ENCODE assay signal across 8 cellular contexts in genomic region chr5:127562252-127562651, GRCh38. TPM values are rescaled to one million over a fixed set of nuclear protein-coding genes. Genes with fewer than 3 reads are reported as not detected.
DNase-seq lines count a peak whose midpoint lies in the region; TF ChIP-seq lines count a peak whose summit lies in the region.
"Had no signal": no experiment of that assay in that cellular context is flagged by ENCODE, and none has a peak within 500 bp of the region (broad histone marks: within the 10 kb centered on the region; RNA-seq: fewer than 3 reads in every experiment).

No MANE protein-coding gene starts in this region.

- H3K36me3 Mint-ChIP-seq in endodermal cell (ENCODE audit: low read depth) = peaks cover 7% of the 10 kb centered on the region

- H3K4me1 ChIP-seq in endodermal cell (ENCODE audit: control insufficient read depth, insufficient read depth, low read length) = peaks cover 21% of the 10 kb centered on the region
- H3K4me1 ChIP-seq in esophagus squamous epithelium = peaks cover 0 to 16% (median 0%) of the 10 kb centered on the region in 3 donors

- no peaks in the 10 kb centered on the region for H3K36me3 ChIP-seq in endodermal cell (ENCODE audit: control insufficient read depth, insufficient read depth, low read length)
- H3K36me3 ChIP-seq in esophagus squamous epithelium = no peaks in the 10 kb centered on the region

- WGBS in endodermal cell (ENCODE audit: insufficient coverage in 1 of 2, insufficient read length in 1 of 2), 2 experiments = 33% methylated on average over 3 of the region's 3 CpGs; no CpG with 5 or more reads in 1 of the 2 experiments
- 21 to 27% methylated on average over 3 of the region's 3 CpGs for WGBS in esophagus squamous epithelium, 2 donors

- TF ChIP-seq CTCF in GM13976 (IDR thresholded peaks at IDR 0.05; ENCODE audit: borderline replicate concordance, control extremely low read depth, extremely low read depth, insufficient read depth, missing control alignments) = peak; percentile 22
- TF ChIP-seq CTCF in NB4 (IDR thresholded peaks at IDR 0.05; ENCODE audit: low read depth, low read length) = peak; percentile 19
- TF ChIP-seq CTCF in endodermal cell (conservative IDR thresholded peaks at IDR 0.05) = peak; percentile 79
- TF ChIP-seq CTCF in esophagus squamous epithelium (IDR thresholded peaks at IDR 0.05) = peak in 2 of 6 experiments; percentile 15 to 19

- no peak overlapping the region for H3K9ac ChIP-seq in endodermal cell (ENCODE audit: extremely low read depth, low read length, poor library complexity, severe bottlenecking)

- no peak overlapping the region for H3K27ac Mint-ChIP-seq in endodermal cell
- H3K27ac Mint-ChIP-seq: IgD-negative memory B cell had no signal

- H3K4me3 ChIP-seq in NB4 (ENCODE audit: low read depth, low read length) (no peak overlapping the region), endodermal cell (ENCODE audit: low read length) (no peak overlapping the region), esophagus squamous epithelium (no peak overlapping the region)

- H3K27ac ChIP-seq in endodermal cell (ENCODE audit: low read depth, low read length) = no peak overlapping the region
- no peak overlapping the region for H3K27ac ChIP-seq in esophagus squamous epithelium

- no peaks in the 10 kb centered on the region for H3K27me3 Mint-ChIP-seq in endodermal cell (ENCODE audit: insufficient read depth)

- H3K27me3 ChIP-seq in endodermal cell (ENCODE audit: control insufficient read depth, insufficient read depth, low read length, poor library complexity, severe bottlenecking) = no peaks in the 10 kb centered on the region
- H3K27me3 ChIP-seq in esophagus squamous epithelium = no peaks in the 10 kb centered on the region

- no peaks in the 10 kb centered on the region for H3K9me3 Mint-ChIP-seq in endodermal cell
- H3K9me3 Mint-ChIP-seq: IgD-negative memory B cell had no signal

- no peak for TF ChIP-seq POLR2A in NB4 (IDR thresholded peaks at IDR 0.05; ENCODE audit: extremely low read depth, insufficient read length)
- TF ChIP-seq POLR2A in esophagus squamous epithelium (IDR thresholded peaks at IDR 0.05) = no peak

- H3K4me1 Mint-ChIP-seq in endodermal cell = peaks cover 32% of the 10 kb centered on the region

- intact Hi-C loops in esophagus squamous epithelium (cut with DNase I) = loop anchor here (5.0 kb wide), 1 partner anchor 640 kb away; no protein-coding TSS in a partner anchor

- in situ Hi-C loops in GM13976 (cut with MboI; ENCODE audit: low sequenced_read_pairs, unreplicated experiment) = loop anchor here (5.0 to 25.0 kb wide), 4 partner anchors 525 to 1550 kb away; partner anchors contain the start of gene SLC12A2

- DNase-seq in GM13976 (ENCODE audit: low spot score) (no peak), NB4 (ENCODE audit: low read depth) (peak; percentile 54), endodermal cell (peak; percentile 79), pons (ENCODE audit: low spot score) (peak; percentile 81), NCI-H2029 (lab: John Stamatoyannopoulos, UW) (no peak), esophagus squamous epithelium (lab: John Stamatoyannopoulos, UW) (no peak), SHP77 treated with DMSO at 0.1 percent for 48 hours (lab: John Stamatoyannopoulos, UW) (no peak)

- H3K9me3 ChIP-seq in endodermal cell (ENCODE audit: control insufficient read depth, low read length) (no peaks in the 10 kb centered on the region), esophagus squamous epithelium (no peaks in the 10 kb centered on the region)

- H3K4me3 Mint-ChIP-seq in endodermal cell = no peak overlapping the region
- H3K4me3 Mint-ChIP-seq: IgD-negative memory B cell had no signal

RNA-seq across cellular contexts. Expression of gene PRRC1, which starts 44.8 kb away (rescaled TPM):
- total RNA-seq in endodermal cell (10 to 100 TPM; 61.7 to 90.3 TPM), esophagus squamous epithelium (10 to 100 TPM; 22.8 to 43.7 (median 34.0) TPM)
- polyA plus RNA-seq in endodermal cell (2013, experiment 1 of 2) = 45.5 TPM
- polyA plus RNA-seq in endodermal cell (2013, experiment 2 of 2) = 46.4 TPM

Comparison
In these comparisons a context has a peak if more than half of its experiments do, and no peak if none do; other contexts are left out.
1. DNase-seq: peak in NB4 (single experiment), endodermal cell (single experiment) and pons (single experiment); none in GM13976 (single experiment), NCI-H2029 (single experiment), esophagus squamous epithelium (single experiment) and SHP77 treated with DMSO at 0.1 percent for 48 hours (single experiment).